Comparison of ENCODE assay signal across 8 cellular contexts in genomic region chr1:94819584-94819944, GRCh38. TPM values are rescaled to one million over a fixed set of nuclear protein-coding genes. Genes with fewer than 3 reads are reported as not detected.
DNase-seq lines count a peak whose midpoint lies in the region; ATAC-seq and TF ChIP-seq lines count a peak whose summit lies in the region.

No MANE protein-coding gene starts in this region.

- peak overlapping the region in 1 of 4 donors; percentile 56 for H3K27ac ChIP-seq in esophagus muscularis mucosa (replicated peaks in 1 of 4)

- H3K27me3 ChIP-seq in esophagus muscularis mucosa: no peaks in the 10 kb centered on the region

- TF ChIP-seq CTCF in AG10803 (conservative IDR thresholded peaks at IDR 0.05; ENCODE audit: low read length) (no peak), NB4 (IDR thresholded peaks at IDR 0.05; ENCODE audit: low read depth, low read length) (no peak), esophagus muscularis mucosa (IDR thresholded peaks at IDR 0.05) (no peak), nephron progenitor cell (IDR thresholded peaks at IDR 0.05) (no peak), GM20000 (IDR thresholded peaks at IDR 0.05; ENCODE audit: extremely low read depth, missing control alignments) (no peak)

- peak overlapping the region; percentile 70 for H3K4me3 ChIP-seq in AG10803 (ENCODE audit: low read length)
- peak overlapping the region; percentile 8 for H3K4me3 ChIP-seq in NB4 (ENCODE audit: low read depth, low read length)
- peak overlapping the region; percentile 62 to 84 (median 68) for H3K4me3 ChIP-seq in esophagus muscularis mucosa

- H3K4me3 Mint-ChIP-seq in nephron progenitor cell: peak overlapping the region; percentile 86

- no peak for TF ChIP-seq EP300 in esophagus muscularis mucosa (IDR thresholded peaks at IDR 0.05)

- H3K9me3 ChIP-seq in esophagus muscularis mucosa: no peaks in the 10 kb centered on the region

- no peaks in the 10 kb centered on the region for H3K36me3 ChIP-seq in esophagus muscularis mucosa

- peaks cover 46% of the 10 kb centered on the region for H3K27me3 Mint-ChIP-seq in nephron progenitor cell (ENCODE audit: low read depth, poor library complexity)

- peaks cover 17% of the 10 kb centered on the region for H3K9me3 Mint-ChIP-seq in nephron progenitor cell

- intact Hi-C loops in esophagus muscularis mucosa (cut with DNase I): no loop called here

- WGBS in esophagus muscularis mucosa: 52% methylated on average over 13 of the region's 13 CpGs

- H3K4me1 ChIP-seq in esophagus muscularis mucosa: peaks cover 5 to 16% (median 14%) of the 10 kb centered on the region in 4 donors

- ATAC-seq in HG02981 (IDR thresholded peaks at IDR 0.05; ENCODE audit: unreplicated experiment): no peak
- no peak for ATAC-seq in HG03280 (IDR thresholded peaks at IDR 0.05; ENCODE audit: unreplicated experiment)

- TF ChIP-seq POLR2A in NB4 (IDR thresholded peaks at IDR 0.05; ENCODE audit: extremely low read depth, insufficient read length) (no peak), esophagus muscularis mucosa (IDR thresholded peaks at IDR 0.05; ENCODE audit: low read depth) (no peak)

- H3K36me3 Mint-ChIP-seq in nephron progenitor cell (ENCODE audit: low read depth): no peaks in the 10 kb centered on the region

- H3K4me1 Mint-ChIP-seq in nephron progenitor cell: peaks cover 30% of the 10 kb centered on the region

- DNase-seq in AG10803 (ENCODE audit: low read depth): no peak
- no peak for DNase-seq in NB4 (ENCODE audit: low read depth)
- no peak for DNase-seq in esophagus muscularis mucosa (ENCODE audit: extremely low spot score)
- no peak for DNase-seq in nephron progenitor cell
- no peak for DNase-seq in GM20000 (ENCODE audit: low spot score)
- no peak for DNase-seq in SIG-M5 treated with dmso at 0.1 percent for 504 hours (lab: John Stamatoyannopoulos, UW; ENCODE audit: unreplicated experiment)

- no peak overlapping the region for H3K27ac Mint-ChIP-seq in nephron progenitor cell

RNA-seq across cellular contexts. Expression of gene SLC44A3, which starts 0.6 kb away (rescaled TPM):
- 1 to 10 TPM in 1 of 4 donors, under 1 TPM in 3; 0.63 to 1.7 (median 0.83) TPM for total RNA-seq in esophagus muscularis mucosa

Comparison
In these comparisons a context has a peak if more than half of its experiments do, and no peak if none do; other contexts are left out.
1. H3K4me3 ChIP-seq: peak in every context shown above with its lines; median percentile 70 in AG10803; 68 in esophagus muscularis mucosa; 8 in NB4.